Comparison of ENCODE assay signal across 14 cellular contexts in the genomic region with DNA sequence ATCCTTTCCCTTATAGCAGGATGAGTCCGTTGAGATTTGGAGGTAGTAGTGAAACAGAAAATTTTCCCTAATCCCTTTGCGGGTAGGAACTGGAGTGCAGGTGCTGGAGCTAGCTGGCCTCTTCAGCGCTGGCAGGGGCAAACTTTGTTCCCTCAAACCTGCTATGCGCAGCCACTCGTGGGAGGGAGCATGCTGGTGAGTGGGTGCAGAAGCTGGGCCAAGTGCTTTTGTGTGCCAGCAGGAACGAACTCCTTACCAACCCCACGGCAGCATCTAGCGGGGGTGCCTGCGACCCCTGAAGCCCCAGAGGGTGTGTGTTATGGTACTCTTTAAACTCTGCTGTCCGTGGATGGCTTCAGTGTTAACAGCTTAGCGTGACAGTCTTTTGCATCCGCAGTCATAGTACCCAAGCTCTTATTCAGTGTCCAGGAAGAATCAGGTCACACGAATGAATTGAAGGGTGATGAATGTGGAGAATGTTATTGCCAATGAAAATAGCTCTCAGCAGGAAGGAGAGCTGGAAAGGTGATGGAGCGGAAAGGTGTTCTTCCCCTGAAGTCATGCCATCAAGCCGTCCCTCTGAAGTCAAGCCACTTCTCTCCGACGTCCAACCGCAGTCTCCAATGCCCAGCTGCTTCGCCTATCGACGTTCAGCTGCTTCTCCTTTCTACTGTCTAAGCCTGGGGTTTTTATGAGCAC.
DNase-seq lines count a peak whose midpoint lies in the region; ATAC-seq and TF ChIP-seq lines count a peak whose summit lies in the region.
"Had no signal": no experiment of that assay in that cellular context is flagged by ENCODE, and none has a peak within 500 bp of the region (broad histone marks: within the 10 kb centered on the region; RNA-seq: fewer than 3 reads in every experiment).

No MANE protein-coding gene starts in this region.

- ATAC-seq in GM23338 (no peak), HG03139 (IDR thresholded peaks at IDR 0.05; ENCODE audit: unreplicated experiment) (no peak), HG03025 (IDR thresholded peaks at IDR 0.05; ENCODE audit: low FRiP score, unreplicated experiment) (no peak)
- ATAC-seq: HepG2 had no signal

- H3K4me2 ChIP-seq in GM23338 (no peak overlapping the region), neural progenitor cell (no peak overlapping the region)

- no peaks in the 10 kb centered on the region; the same call in 2 of the 3 replicates for H3K36me3 Mint-ChIP-seq in GM23338 (ENCODE audit: low read depth)
- H3K36me3 Mint-ChIP-seq in neural progenitor cell: no peaks in the 10 kb centered on the region
- H3K36me3 Mint-ChIP-seq: CD4-positive, alpha-beta memory T cell had no signal

- H3K9ac ChIP-seq in neural progenitor cell: no peak overlapping the region

- no peak for TF ChIP-seq POLR2A in adrenal gland (IDR thresholded peaks at IDR 0.05)

- H3K27me3 ChIP-seq in GM23338 (ENCODE audit: insufficient read depth): no peaks in the 10 kb centered on the region
- no peaks in the 10 kb centered on the region for H3K27me3 ChIP-seq in neural progenitor cell
- no peaks in the 10 kb centered on the region for H3K27me3 ChIP-seq in adrenal gland
- H3K27me3 ChIP-seq: BE2C had no signal

- H3F3A ChIP-seq in GM23338 (replicated peaks; ENCODE audit: low read depth) (no peaks in the 10 kb centered on the region), neural progenitor cell (ENCODE audit: low read depth) (no peaks in the 10 kb centered on the region)

- H3K27me3 Mint-ChIP-seq in GM23338 (ENCODE audit: insufficient read depth, low read depth, poor library complexity) (peaks cover 3% of the 10 kb centered on the region), neural progenitor cell (ENCODE audit: insufficient read depth, low read depth) (no peaks in the 10 kb centered on the region)
- H3K27me3 Mint-ChIP-seq: CD4-positive, alpha-beta memory T cell had no signal

- no peak for TF ChIP-seq CTCF in GM23338 (conservative IDR thresholded peaks at IDR 0.05; ENCODE audit: low read depth in 2 of 2)
- TF ChIP-seq CTCF in neural progenitor cell (IDR thresholded peaks at IDR 0.05): no peak
- no peak for TF ChIP-seq CTCF in adrenal gland (IDR thresholded peaks at IDR 0.05)

- H3K9me3 ChIP-seq in neural progenitor cell (ENCODE audit: low read depth) (no peaks in the 10 kb centered on the region), adrenal gland (replicated peaks in 1 of 3) (no peaks in the 10 kb centered on the region)
- H3K9me3 ChIP-seq: BE2C had no signal

- peaks cover 16% of the 10 kb centered on the region for H3K4me1 ChIP-seq in GM23338 (ENCODE audit: insufficient read depth)
- H3K4me1 ChIP-seq in neural progenitor cell: no peaks in the 10 kb centered on the region
- no peaks in the 10 kb centered on the region for H3K4me1 ChIP-seq in adrenal gland (replicated peaks in 1 of 2)
- H3K4me1 ChIP-seq: BE2C had no signal

- no peak overlapping the region for H3K27ac Mint-ChIP-seq in GM23338
- no peak overlapping the region for H3K27ac Mint-ChIP-seq in neural progenitor cell
- H3K27ac Mint-ChIP-seq: CD4-positive, alpha-beta memory T cell had no signal

- H3K27ac ChIP-seq in GM23338 (ENCODE audit: low read depth): no peak overlapping the region
- H3K27ac ChIP-seq in neural progenitor cell: no peak overlapping the region
- H3K27ac ChIP-seq in adrenal gland: no peak overlapping the region
- H3K27ac ChIP-seq: C4-2B had no signal

- H4K20me1 ChIP-seq in GM23338 (replicated peaks; ENCODE audit: insufficient read depth): no peaks in the 10 kb centered on the region
- H4K20me1 ChIP-seq in neural progenitor cell (ENCODE audit: low read depth): no peaks in the 10 kb centered on the region

- H3K79me2 ChIP-seq in GM23338 (replicated peaks; ENCODE audit: insufficient read depth) (no peaks in the 10 kb centered on the region), neural progenitor cell (ENCODE audit: low read depth) (no peaks in the 10 kb centered on the region)

- H3K4me3 ChIP-seq in GM23338 (no peak overlapping the region), neural progenitor cell (no peak overlapping the region), adrenal gland (no peak overlapping the region)

- H3K9me2 ChIP-seq in GM23338 (ENCODE audit: insufficient read depth): 0 out of 2 replicates have a peak, but pooled peaks cover 3% of the 10 kb centered on the region

- H3K4me3 Mint-ChIP-seq in GM23338 (no peak overlapping the region), neural progenitor cell (no peak overlapping the region)
- H3K4me3 Mint-ChIP-seq: CD4-positive, alpha-beta memory T cell had no signal

- H3K36me3 ChIP-seq in GM23338 (ENCODE audit: insufficient read depth): no peaks in the 10 kb centered on the region
- no peaks in the 10 kb centered on the region for H3K36me3 ChIP-seq in neural progenitor cell
- no peaks in the 10 kb centered on the region for H3K36me3 ChIP-seq in adrenal gland (replicated peaks in 1 of 2)
- H3K36me3 ChIP-seq: BE2C had no signal

- H3K9me3 Mint-ChIP-seq in GM23338 (peaks cover 3% of the 10 kb centered on the region; the same call in 1 of the 3 replicates), neural progenitor cell (peaks cover 3% of the 10 kb centered on the region)

- WGBS in adrenal gland, 4 donors: 80 to 91% (median 86%) methylated on average over 17 to 21 of the region's 21 CpGs

- H3K4me1 Mint-ChIP-seq in GM23338: peaks cover 12% of the 10 kb centered on the region; the same call in 2 of the 3 replicates
- H3K4me1 Mint-ChIP-seq in neural progenitor cell: peaks cover 2% of the 10 kb centered on the region
- H3K4me1 Mint-ChIP-seq: CD4-positive, alpha-beta memory T cell had no signal

- H2AFZ ChIP-seq in GM23338: peak overlapping the region; percentile 68
- no peak overlapping the region for H2AFZ ChIP-seq in neural progenitor cell (replicated peaks)

- intact Hi-C loops in adrenal gland (cut with DNase I): no loop called here

- no peak for DNase-seq in GM23338 (ENCODE audit: low spot score)
- peak; percentile 8 for DNase-seq in cerebellum (ENCODE audit: low spot score)
- DNase-seq in neural progenitor cell (ENCODE audit: low spot score): peak; percentile 1
- no peak for DNase-seq in NCI-H748 (lab: John Stamatoyannopoulos, UW; ENCODE audit: unreplicated experiment)
- DNase-seq in adrenal gland: no peak
- DNase-seq: BE2C; CD4-positive, alpha-beta memory T cell; COR-L47; DND-41; GF-D8 had no signal

TF ChIP-seq in GM23338, 12 proteins besides CTCF, POLR2A, EP300 and RAD21 (continues in another document):
- TF ChIP-seq ZNF114 (CRISPR knock-in tag; IDR thresholded peaks at IDR 0.05): no peak
- TF ChIP-seq ZNF331 (CRISPR knock-in tag; IDR thresholded peaks at IDR 0.05; ENCODE audit: low read depth): no peak
- no peak for TF ChIP-seq NANOG (IDR thresholded peaks at IDR 0.05; ENCODE audit: borderline replicate concordance)
- no peak for TF ChIP-seq STAT1 (IDR thresholded peaks at IDR 0.05; ENCODE audit: unreplicated experiment)
- TF ChIP-seq EZH2 (IDR thresholded peaks at IDR 0.05; ENCODE audit: low read depth, unreplicated experiment): no peak
- no peak for TF ChIP-seq POLR2AphosphoS5 (IDR thresholded peaks at IDR 0.05; ENCODE audit: low read depth)
- TF ChIP-seq, protein P1, sequence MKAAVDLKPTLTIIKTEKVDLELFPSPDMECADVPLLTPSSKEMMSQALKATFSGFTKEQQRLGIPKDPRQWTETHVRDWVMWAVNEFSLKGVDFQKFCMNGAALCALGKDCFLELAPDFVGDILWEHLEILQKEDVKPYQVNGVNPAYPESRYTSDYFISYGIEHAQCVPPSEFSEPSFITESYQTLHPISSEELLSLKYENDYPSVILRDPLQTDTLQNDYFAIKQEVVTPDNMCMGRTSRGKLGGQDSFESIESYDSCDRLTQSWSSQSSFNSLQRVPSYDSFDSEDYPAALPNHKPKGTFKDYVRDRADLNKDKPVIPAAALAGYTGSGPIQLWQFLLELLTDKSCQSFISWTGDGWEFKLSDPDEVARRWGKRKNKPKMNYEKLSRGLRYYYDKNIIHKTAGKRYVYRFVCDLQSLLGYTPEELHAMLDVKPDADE (IDR thresholded peaks at IDR 0.05): no peak
- TF ChIP-seq JUNB (IDR thresholded peaks at IDR 0.05; ENCODE audit: unreplicated experiment): no peak
- TF ChIP-seq EZH2phosphoT487 (IDR thresholded peaks at IDR 0.05; ENCODE audit: unreplicated experiment): no peak
- TF ChIP-seq REST (IDR thresholded peaks at IDR 0.05; ENCODE audit: unreplicated experiment): no peak

Comparison
In these comparisons a context has a peak if more than half of its experiments do, and no peak if none do; other contexts are left out.
1. DNase-seq: peak in cerebellum (single experiment) and neural progenitor cell (single experiment); none in GM23338 (single experiment), NCI-H748 (single experiment) and adrenal gland (0 of 7).